ENCODE assay signal across 1 cellular context in genomic region chr21:17819114-17819877, GRCh38.
TF ChIP-seq lines count a peak whose summit lies in the region.

Gene C21orf91 (minus strand): TSS chr21:17819356. CDS start chr21:17818318, 1,038 bp downstream.

TF ChIP-seq in HEK293, 187 proteins besides CTCF, POLR2A, EP300 and RAD21 (continued from another document and continues in another):
- no peak for TF ChIP-seq ZNF354C (tag by site-specific recombination; IDR thresholded peaks at IDR 0.05; ENCODE audit: borderline replicate concordance, low read depth)
- peak; percentile 65 for TF ChIP-seq ZNF335 (tag by site-specific recombination; conservative IDR thresholded peaks at IDR 0.05)
- peak; percentile 51; the same call in 1 of the 2 replicates for TF ChIP-seq PRDM1 (tag by site-specific recombination; IDR thresholded peaks at IDR 0.05)
- TF ChIP-seq ZNF555 (tag by site-specific recombination; conservative IDR thresholded peaks at IDR 0.05) = no peak
- TF ChIP-seq ZNF747 (tag by site-specific recombination; IDR thresholded peaks at IDR 0.05) = no peak
- TF ChIP-seq ZNF621 (tag by site-specific recombination; IDR thresholded peaks at IDR 0.05) = no peak
- no peak for TF ChIP-seq ZNF521 (tag by site-specific recombination; IDR thresholded peaks at IDR 0.05)
- no peak for TF ChIP-seq ZNF843 (tag by site-specific recombination; IDR thresholded peaks at IDR 0.05)
- TF ChIP-seq, protein P1, sequence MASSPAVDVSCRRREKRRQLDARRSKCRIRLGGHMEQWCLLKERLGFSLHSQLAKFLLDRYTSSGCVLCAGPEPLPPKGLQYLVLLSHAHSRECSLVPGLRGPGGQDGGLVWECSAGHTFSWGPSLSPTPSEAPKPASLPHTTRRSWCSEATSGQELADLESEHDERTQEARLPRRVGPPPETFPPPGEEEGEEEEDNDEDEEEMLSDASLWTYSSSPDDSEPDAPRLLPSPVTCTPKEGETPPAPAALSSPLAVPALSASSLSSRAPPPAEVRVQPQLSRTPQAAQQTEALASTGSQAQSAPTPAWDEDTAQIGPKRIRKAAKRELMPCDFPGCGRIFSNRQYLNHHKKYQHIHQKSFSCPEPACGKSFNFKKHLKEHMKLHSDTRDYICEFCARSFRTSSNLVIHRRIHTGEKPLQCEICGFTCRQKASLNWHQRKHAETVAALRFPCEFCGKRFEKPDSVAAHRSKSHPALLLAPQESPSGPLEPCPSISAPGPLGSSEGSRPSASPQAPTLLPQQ (tag by site-specific recombination; IDR thresholded peaks at IDR 0.05) = peak; percentile 26; the same call in 1 of the 2 replicates
- no peak for TF ChIP-seq SCRT2 (tag by site-specific recombination; IDR thresholded peaks at IDR 0.05)
- no peak for TF ChIP-seq ZNF701 (tag by site-specific recombination; IDR thresholded peaks at IDR 0.05)
- no peak for TF ChIP-seq ZNF292 (tag by site-specific recombination; IDR thresholded peaks at IDR 0.05; ENCODE audit: borderline replicate concordance, low read depth)
- TF ChIP-seq GLIS1 (tag by site-specific recombination; IDR thresholded peaks at IDR 0.05) = no peak
- no peak for TF ChIP-seq ZNF514 (tag by site-specific recombination; IDR thresholded peaks at IDR 0.05)
- no peak for TF ChIP-seq ZNF560 (tag by site-specific recombination; IDR thresholded peaks at IDR 0.05; ENCODE audit: borderline replicate concordance)
- TF ChIP-seq ZNF704 (tag by site-specific recombination; IDR thresholded peaks at IDR 0.05) = no peak
- TF ChIP-seq ZNF48 (tag by site-specific recombination; IDR thresholded peaks at IDR 0.05) = no peak
- TF ChIP-seq, protein P2, sequence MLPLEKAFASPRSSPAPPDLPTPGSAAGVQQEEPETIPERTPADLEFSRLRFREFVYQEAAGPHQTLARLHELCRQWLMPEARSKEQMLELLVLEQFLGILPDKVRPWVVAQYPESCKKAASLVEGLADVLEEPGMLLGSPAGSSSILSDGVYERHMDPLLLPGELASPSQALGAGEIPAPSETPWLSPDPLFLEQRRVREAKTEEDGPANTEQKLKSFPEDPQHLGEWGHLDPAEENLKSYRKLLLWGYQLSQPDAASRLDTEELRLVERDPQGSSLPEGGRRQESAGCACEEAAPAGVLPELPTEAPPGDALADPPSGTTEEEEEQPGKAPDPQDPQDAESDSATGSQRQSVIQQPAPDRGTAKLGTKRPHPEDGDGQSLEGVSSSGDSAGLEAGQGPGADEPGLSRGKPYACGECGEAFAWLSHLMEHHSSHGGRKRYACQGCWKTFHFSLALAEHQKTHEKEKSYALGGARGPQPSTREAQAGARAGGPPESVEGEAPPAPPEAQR (tag by site-specific recombination; IDR thresholded peaks at IDR 0.05) = no peak
- no peak for TF ChIP-seq ZBTB17 (tag by site-specific recombination; IDR thresholded peaks at IDR 0.05)
- TF ChIP-seq ZNF221 (tag by site-specific recombination; IDR thresholded peaks at IDR 0.05; ENCODE audit: borderline replicate concordance) = no peak
- TF ChIP-seq GLI4 (tag by site-specific recombination; IDR thresholded peaks at IDR 0.05) = no peak
- no peak for TF ChIP-seq ZNF530 (tag by site-specific recombination; IDR thresholded peaks at IDR 0.05; ENCODE audit: low read depth)
- TF ChIP-seq ZFP41 (tag by site-specific recombination; IDR thresholded peaks at IDR 0.05; ENCODE audit: borderline replicate concordance) = no peak
- TF ChIP-seq ZNF623 (tag by site-specific recombination; IDR thresholded peaks at IDR 0.05) = no peak
- no peak for TF ChIP-seq HOXD13 (CRISPR knock-in tag; IDR thresholded peaks at IDR 0.05; ENCODE audit: borderline replicate concordance)
- no peak for TF ChIP-seq ZNF558 (tag by site-specific recombination; IDR thresholded peaks at IDR 0.05)
- TF ChIP-seq SETDB1 (IDR thresholded peaks at IDR 0.05; ENCODE audit: insufficient read length, low read length) = no peak
- TF ChIP-seq ZNF24 (tag by site-specific recombination; IDR thresholded peaks at IDR 0.05) = no peak
- no peak for TF ChIP-seq ZNF10 (tag by site-specific recombination; IDR thresholded peaks at IDR 0.05)
- TF ChIP-seq, protein P3, sequence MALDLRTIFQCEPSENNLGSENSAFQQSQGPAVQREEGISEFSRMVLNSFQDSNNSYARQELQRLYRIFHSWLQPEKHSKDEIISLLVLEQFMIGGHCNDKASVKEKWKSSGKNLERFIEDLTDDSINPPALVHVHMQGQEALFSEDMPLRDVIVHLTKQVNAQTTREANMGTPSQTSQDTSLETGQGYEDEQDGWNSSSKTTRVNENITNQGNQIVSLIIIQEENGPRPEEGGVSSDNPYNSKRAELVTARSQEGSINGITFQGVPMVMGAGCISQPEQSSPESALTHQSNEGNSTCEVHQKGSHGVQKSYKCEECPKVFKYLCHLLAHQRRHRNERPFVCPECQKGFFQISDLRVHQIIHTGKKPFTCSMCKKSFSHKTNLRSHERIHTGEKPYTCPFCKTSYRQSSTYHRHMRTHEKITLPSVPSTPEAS (tag by site-specific recombination; IDR thresholded peaks at IDR 0.05) = no peak
- no peak for TF ChIP-seq ZNF792 (tag by site-specific recombination; IDR thresholded peaks at IDR 0.05)
- TF ChIP-seq ZNF121 (tag by site-specific recombination; IDR thresholded peaks at IDR 0.05) = no peak
- TF ChIP-seq ZSCAN30 (tag by site-specific recombination; IDR thresholded peaks at IDR 0.05) = no peak
- 0 out of 2 replicates have a peak, but pooled peaks have one; percentile 29 for TF ChIP-seq ZFP37 (tag by site-specific recombination; IDR thresholded peaks at IDR 0.05)
- TF ChIP-seq ZNF624 (tag by site-specific recombination; IDR thresholded peaks at IDR 0.05) = no peak
- no peak for TF ChIP-seq ZNF626 (tag by site-specific recombination; IDR thresholded peaks at IDR 0.05)
- no peak for TF ChIP-seq ZNF654 (tag by site-specific recombination; IDR thresholded peaks at IDR 0.05; ENCODE audit: low read depth)
- TF ChIP-seq ZNF239 (tag by site-specific recombination; IDR thresholded peaks at IDR 0.05) = no peak
- no peak for TF ChIP-seq ZNF510 (tag by site-specific recombination; IDR thresholded peaks at IDR 0.05; ENCODE audit: insufficient replicate concordance)
- no peak for TF ChIP-seq KLF16 (tag by site-specific recombination; IDR thresholded peaks at IDR 0.05)
- no peak for TF ChIP-seq ZFP3 (tag by site-specific recombination; IDR thresholded peaks at IDR 0.05; ENCODE audit: low read depth)
- TF ChIP-seq ZEB2 (tag by site-specific recombination; IDR thresholded peaks at IDR 0.05) = no peak
- TF ChIP-seq OSR2 (tag by site-specific recombination; IDR thresholded peaks at IDR 0.05) = no peak
- peak; percentile 93 for TF ChIP-seq HIC1 (tag by site-specific recombination; IDR thresholded peaks at IDR 0.05)
- no peak for TF ChIP-seq SCRT1 (tag by site-specific recombination; IDR thresholded peaks at IDR 0.05; ENCODE audit: borderline replicate concordance)
- TF ChIP-seq ZNF350 (tag by site-specific recombination; IDR thresholded peaks at IDR 0.05) = 0 out of 2 replicates have a peak, but pooled peaks have one; percentile 14
- TF ChIP-seq ZNF596 (tag by site-specific recombination; IDR thresholded peaks at IDR 0.05) = no peak
- no peak for TF ChIP-seq ZIC2 (tag by site-specific recombination; IDR thresholded peaks at IDR 0.05)
- no peak for TF ChIP-seq ZNF544 (tag by site-specific recombination; IDR thresholded peaks at IDR 0.05)
- TF ChIP-seq SP3 (tag by site-specific recombination; IDR thresholded peaks at IDR 0.05) = peak; percentile 62
- no peak for TF ChIP-seq ZNF501 (tag by site-specific recombination; IDR thresholded peaks at IDR 0.05)
- TF ChIP-seq ZNF341 (tag by site-specific recombination; IDR thresholded peaks at IDR 0.05; ENCODE audit: low read depth) = peak; percentile 47; the same call in 1 of the 2 replicates
- TF ChIP-seq ZNF274 (IDR thresholded peaks at IDR 0.05; ENCODE audit: low read length) = no peak
- no peak for TF ChIP-seq ZNF274 (tag by site-specific recombination; IDR thresholded peaks at IDR 0.05; ENCODE audit: borderline replicate concordance)
- no peak for TF ChIP-seq SALL2 (tag by site-specific recombination; IDR thresholded peaks at IDR 0.05; ENCODE audit: borderline replicate concordance)
- no peak for TF ChIP-seq ZSCAN16 (tag by site-specific recombination; IDR thresholded peaks at IDR 0.05)
- TF ChIP-seq ZNF473 (tag by site-specific recombination; IDR thresholded peaks at IDR 0.05) = no peak
- no peak for TF ChIP-seq ZNF37A (tag by site-specific recombination; IDR thresholded peaks at IDR 0.05)
- TF ChIP-seq OVOL3 (tag by site-specific recombination; IDR thresholded peaks at IDR 0.05) = no peak
- no peak for TF ChIP-seq ZNF114 (tag by site-specific recombination; IDR thresholded peaks at IDR 0.05)
- TF ChIP-seq ZBTB20 (tag by site-specific recombination; IDR thresholded peaks at IDR 0.05) = no peak
- no peak for TF ChIP-seq FEZF1 (tag by site-specific recombination; IDR thresholded peaks at IDR 0.05)
- TF ChIP-seq PRDM6 (tag by site-specific recombination; IDR thresholded peaks at IDR 0.05) = no peak
- TF ChIP-seq ZNF16 (tag by site-specific recombination; IDR thresholded peaks at IDR 0.05; ENCODE audit: low read depth) = no peak
- no peak for TF ChIP-seq ZNF791 (tag by site-specific recombination; IDR thresholded peaks at IDR 0.05)
- TF ChIP-seq ELK4 (IDR thresholded peaks at IDR 0.05; ENCODE audit: borderline replicate concordance, low read depth, low read length) = peak; percentile 55; the same call in 1 of the 2 replicates
- TF ChIP-seq ZNF645 (tag by site-specific recombination; IDR thresholded peaks at IDR 0.05) = no peak
